ENCODE assay signal across 18 cellular contexts in genomic region chr9:134363450-134363849, GRCh38. TPM values are rescaled to one million over a fixed set of nuclear protein-coding genes. Genes with fewer than 3 reads are reported as not detected.
DNase-seq lines count a peak whose midpoint lies in the region; FAIRE-seq and TF ChIP-seq lines count a peak whose summit lies in the region.
"Had no signal": no experiment of that assay in that cellular context is flagged by ENCODE, and none has a peak within 500 bp of the region (broad histone marks: within the 10 kb centered on the region; RNA-seq: fewer than 3 reads in every experiment).

No MANE protein-coding gene starts in this region.

- H3K36me3 Mint-ChIP-seq in progenitor cell of endocrine pancreas (ENCODE audit: insufficient read depth) = no peaks in the 10 kb centered on the region
- H3K36me3 Mint-ChIP-seq: CD8-positive, alpha-beta memory T cell had no signal

- no peak for FAIRE-seq in kidney (lab: Jason Lieb, UNC)

- POLR2A ChIA-PET in RWPE1 (lab: Yijun Ruan, JAX; ENCODE audit: low non-redundant PET) = no interaction called here

- peaks cover 15% of the 10 kb centered on the region for H3K4me1 Mint-ChIP-seq in progenitor cell of endocrine pancreas (ENCODE audit: low read depth)
- H3K4me1 Mint-ChIP-seq: CD8-positive, alpha-beta memory T cell had no signal

- H3K27me3 Mint-ChIP-seq in progenitor cell of endocrine pancreas = no peaks in the 10 kb centered on the region
- H3K27me3 Mint-ChIP-seq: CD8-positive, alpha-beta memory T cell had no signal

- H3K27ac Mint-ChIP-seq in progenitor cell of endocrine pancreas = no peak overlapping the region

- no peak for TF ChIP-seq POLR2A in esophagus squamous epithelium (IDR thresholded peaks at IDR 0.05)
- peak; percentile 26 for TF ChIP-seq POLR2A in prostate gland (IDR thresholded peaks at IDR 0.05)

- CTCF ChIA-PET in RWPE1 (lab: Yijun Ruan, JAX) = interaction anchor here (0.7 to 1.8 kb wide), 5 partner anchors 22 to 303 kb away, joined by 3 to 8 read pairs (median 4); no protein-coding TSS in a partner anchor

- no peaks in the 10 kb centered on the region for H3K36me3 ChIP-seq in esophagus squamous epithelium
- no peaks in the 10 kb centered on the region for H3K36me3 ChIP-seq in prostate gland
- H3K36me3 ChIP-seq in kidney (ENCODE audit: control insufficient read depth in 1 of 2, insufficient read depth in 2 of 2, low read length in 2 of 2) = no peaks in the 10 kb centered on the region

- H3K9me3 Mint-ChIP-seq in progenitor cell of endocrine pancreas (ENCODE audit: low read depth) = no peaks in the 10 kb centered on the region
- H3K9me3 Mint-ChIP-seq: CD8-positive, alpha-beta memory T cell had no signal

- H3K27ac ChIP-seq in C4-2B (peak overlapping the region; percentile 96), RWPE1 (peak overlapping the region; percentile 100), esophagus squamous epithelium (peak overlapping the region; percentile 28 to 94 (median 69)), prostate gland (peak overlapping the region; percentile 56 to 91), kidney (ENCODE audit: low read depth in 2 of 2, low read length in 2 of 2) (no peak overlapping the region)
- H3K27ac ChIP-seq: GM23248, KMS-11 had no signal

- no peak for DNase-seq in RWPE1 (ENCODE audit: low spot score)
- no peak for DNase-seq in esophagus squamous epithelium (lab: John Stamatoyannopoulos, UW)
- peak; percentile 68 for DNase-seq in prostate gland (ENCODE audit: low spot score)
- no peak for DNase-seq in amygdala (lab: John Stamatoyannopoulos, UW)
- DNase-seq in progenitor cell of endocrine pancreas (ENCODE audit: low spot score, unreplicated experiment) = no peak
- no peak for DNase-seq in stimulated activated CD4-positive, alpha-beta T cell treated with anti-CD3 and anti-CD28 coated beads, Interleukin-4, amount 100 ng/mL, for 24 hours
- no peak for DNase-seq in kidney
- DNase-seq: AML-193; CD8-positive, alpha-beta memory T cell; DND-41; GF-D8; GM23248; MM.1S; NCI-H1105; NCI-H1694 treated with DMSO at 0.1 percent for 48 hours; SIG-M5 had no signal

- no peak overlapping the region for H3K9ac ChIP-seq in kidney (ENCODE audit: low read length in 2 of 2)
- H3K9ac ChIP-seq: GM23248, KMS-11 had no signal

- H3K9me3 ChIP-seq in esophagus squamous epithelium (no peaks in the 10 kb centered on the region), prostate gland (no peaks in the 10 kb centered on the region), kidney (ENCODE audit: control insufficient read depth in 1 of 2, low read length in 2 of 2) (no peaks in the 10 kb centered on the region)

- H3K4me1 ChIP-seq in esophagus squamous epithelium = peaks cover 82 to 100% (median 88%) of the 10 kb centered on the region in 3 donors
- H3K4me1 ChIP-seq in prostate gland (replicated peaks) = peaks cover 85% of the 10 kb centered on the region
- H3K4me1 ChIP-seq in kidney (ENCODE audit: control insufficient read depth in 1 of 2, insufficient read depth in 1 of 2, low read depth in 1 of 2, low read length in 2 of 2) = peaks cover 27 to 72% of the 10 kb centered on the region in 2 donors

- H3K4me3 ChIP-seq in esophagus squamous epithelium = no peak overlapping the region
- H3K4me3 ChIP-seq in prostate gland = no peak overlapping the region
- no peak overlapping the region for H3K4me3 ChIP-seq in kidney (ENCODE audit: low read length in 2 of 2)
- H3K4me3 ChIP-seq: GM23248 had no signal

- no CpG with 5 or more reads among the region's 16 CpGs for WGBS in esophagus squamous epithelium, 2 donors
- WGBS in prostate gland = 59% methylated on average over 16 of the region's 16 CpGs

- H3K4me3 Mint-ChIP-seq in progenitor cell of endocrine pancreas (ENCODE audit: low read depth) = no peak overlapping the region
- H3K4me3 Mint-ChIP-seq: CD8-positive, alpha-beta memory T cell had no signal

- intact Hi-C loops in esophagus squamous epithelium (cut with DNase I) (loop anchor here (10.0 kb wide), 1 partner anchor 71 kb away; no protein-coding TSS in a partner anchor), prostate gland (cut with DNase I) (loop anchor here (5.0 kb wide), 1 partner anchor 191 kb away; no protein-coding TSS in a partner anchor), kidney (cut with DNase I) (no loop called here)

- H3K27me3 ChIP-seq in esophagus squamous epithelium (no peaks in the 10 kb centered on the region), prostate gland (replicated peaks; ENCODE audit: insufficient read depth) (no peaks in the 10 kb centered on the region)

- TF ChIP-seq CTCF in C4-2B (conservative IDR thresholded peaks at IDR 0.05) (no peak), RWPE1 (conservative IDR thresholded peaks at IDR 0.05; ENCODE audit: low read depth) (0 out of 2 replicates have a peak, but pooled peaks have one; percentile 13), esophagus squamous epithelium (IDR thresholded peaks at IDR 0.05) (no peak), prostate gland (IDR thresholded peaks at IDR 0.05) (no peak), progenitor cell of endocrine pancreas (IDR thresholded peaks at IDR 0.05; ENCODE audit: unreplicated experiment) (no peak), kidney (IDR thresholded peaks at IDR 0.05; ENCODE audit: borderline replicate concordance, extremely low read depth, insufficient read depth) (no peak)

RNA-seq across cellular contexts. Expression of gene RXRA, which starts 37.2 kb away (rescaled TPM):
- total RNA-seq in esophagus squamous epithelium (10 to 100 TPM; 41.8 to 83.1 (median 50.4) TPM), prostate gland (10 to 100 TPM; 69.5 to 84.1 TPM), progenitor cell of endocrine pancreas (58.4 and 64.8 TPM in 2 replicates), kidney (49.5 TPM)
- 24.0 TPM for polyA plus RNA-seq in kidney (ENCODE audit: insufficient read depth, low read depth, low replicate concordance)

Comparison
In these comparisons a context has a peak if more than half of its experiments do, and no peak if none do; other contexts are left out.
1. H3K27ac ChIP-seq: peak in C4-2B (single experiment), RWPE1 (single experiment), esophagus squamous epithelium (4 of 4) and prostate gland (2 of 2); none in kidney (0 of 2).